In genomic region chr17:82497483-82498405, GRCh38 we compare ENCODE assay signal across 1 cellular context.
A peak's percentile ranks its signal among the peaks of the same experiment; 100 is the strongest.
TF ChIP-seq lines count a peak whose summit lies in the region.

No MANE protein-coding gene starts in this region.

TF ChIP-seq in HepG2, 621 proteins besides CTCF, POLR2A, EP300 and RAD21 (continues in another document):
- no peak for TF ChIP-seq ZNF225 (CRISPR knock-in tag; IDR thresholded peaks at IDR 0.05)
- no peak for TF ChIP-seq MTF2 (CRISPR knock-in tag; IDR thresholded peaks at IDR 0.05; ENCODE audit: borderline replicate concordance)
- TF ChIP-seq DNMT3B (CRISPR knock-in tag; conservative IDR thresholded peaks at IDR 0.05), result no peak
- TF ChIP-seq TFDP1 (CRISPR knock-in tag; IDR thresholded peaks at IDR 0.05; ENCODE audit: borderline replicate concordance), result no peak
- TF ChIP-seq ZNF547 (CRISPR knock-in tag; IDR thresholded peaks at IDR 0.05), result no peak
- TF ChIP-seq ZNF772 (CRISPR knock-in tag; IDR thresholded peaks at IDR 0.05), result no peak
- TF ChIP-seq ZNF292 (CRISPR knock-in tag; IDR thresholded peaks at IDR 0.05; ENCODE audit: borderline replicate concordance, low read depth), result no peak
- no peak for TF ChIP-seq MLX (CRISPR knock-in tag; IDR thresholded peaks at IDR 0.05)
- 0 out of 2 replicates have a peak, but pooled peaks have one; percentile 5 for TF ChIP-seq KDM5B (CRISPR knock-in tag; IDR thresholded peaks at IDR 0.05; ENCODE audit: borderline replicate concordance)
- 0 out of 2 replicates have a peak, but pooled peaks have one; percentile 9 for TF ChIP-seq ZBTB14 (CRISPR knock-in tag; IDR thresholded peaks at IDR 0.05)
- TF ChIP-seq NKX3-1 (CRISPR knock-in tag; IDR thresholded peaks at IDR 0.05), result no peak
- TF ChIP-seq YEATS4 (CRISPR knock-in tag; IDR thresholded peaks at IDR 0.05; ENCODE audit: borderline replicate concordance), result no peak
- TF ChIP-seq TCF7L2 (IDR thresholded peaks at IDR 0.05; ENCODE audit: low read depth, low read length), result no peak
- TF ChIP-seq ZBTB21 (CRISPR knock-in tag; IDR thresholded peaks at IDR 0.05), result no peak
- no peak for TF ChIP-seq ZNF512B (CRISPR knock-in tag; IDR thresholded peaks at IDR 0.05; ENCODE audit: borderline replicate concordance)
- TF ChIP-seq MAX (IDR thresholded peaks at IDR 0.05), result peak; percentile 34; the same call in 1 of the 2 replicates
- 0 out of 2 replicates have a peak, but pooled peaks have one; percentile 10 for TF ChIP-seq ZBTB38 (CRISPR knock-in tag; IDR thresholded peaks at IDR 0.05)
- no peak for TF ChIP-seq ZNF543 (CRISPR knock-in tag; IDR thresholded peaks at IDR 0.05)
- TF ChIP-seq NPAS2 (CRISPR knock-in tag; IDR thresholded peaks at IDR 0.05; ENCODE audit: borderline replicate concordance), result no peak
- TF ChIP-seq NFYB (CRISPR knock-in tag; IDR thresholded peaks at IDR 0.05), result no peak
- TF ChIP-seq ZNF687 (CRISPR knock-in tag; IDR thresholded peaks at IDR 0.05), result peak; percentile 44
- TF ChIP-seq ZNF773 (CRISPR knock-in tag; IDR thresholded peaks at IDR 0.05; ENCODE audit: borderline replicate concordance), result no peak
- TF ChIP-seq SRY (CRISPR knock-in tag; IDR thresholded peaks at IDR 0.05), result no peak
- peak; percentile 26 for TF ChIP-seq PRPF4 (IDR thresholded peaks at IDR 0.05; ENCODE audit: low read depth, low read length, poor library complexity, severe bottlenecking)
- no peak for TF ChIP-seq BRD4 (CRISPR knock-in tag; IDR thresholded peaks at IDR 0.05)
- TF ChIP-seq ZUFSP (CRISPR knock-in tag; IDR thresholded peaks at IDR 0.05; ENCODE audit: borderline replicate concordance), result no peak
- TF ChIP-seq HNF4G (IDR thresholded peaks at IDR 0.05; ENCODE audit: borderline replicate concordance, low read depth, low read length), result no peak
- no peak for TF ChIP-seq HNF4G (CRISPR knock-in tag; IDR thresholded peaks at IDR 0.05; ENCODE audit: borderline replicate concordance, low read depth)
- TF ChIP-seq TAF15 (IDR thresholded peaks at IDR 0.05; ENCODE audit: low read depth, low read length, poor library complexity, severe bottlenecking), result no peak
- TF ChIP-seq ZNF10 (CRISPR knock-in tag; IDR thresholded peaks at IDR 0.05; ENCODE audit: borderline replicate concordance, low read depth), result no peak
- no peak for TF ChIP-seq ZBTB44 (CRISPR knock-in tag; IDR thresholded peaks at IDR 0.05)
- no peak for TF ChIP-seq HNRNPK (IDR thresholded peaks at IDR 0.05; ENCODE audit: low read depth, low read length, poor library complexity, severe bottlenecking)
- no peak for TF ChIP-seq ERF (CRISPR knock-in tag; IDR thresholded peaks at IDR 0.05)
- TF ChIP-seq HDAC6 (IDR thresholded peaks at IDR 0.05; ENCODE audit: low read depth, low read length), result no peak
- TF ChIP-seq ZNF513 (CRISPR knock-in tag; conservative IDR thresholded peaks at IDR 0.05), result no peak
- no peak for TF ChIP-seq ZNF138 (CRISPR knock-in tag; IDR thresholded peaks at IDR 0.05; ENCODE audit: low read depth)
- TF ChIP-seq HNF1A (IDR thresholded peaks at IDR 0.05; ENCODE audit: low read depth), result no peak
- no peak for TF ChIP-seq HNF1A (CRISPR knock-in tag; IDR thresholded peaks at IDR 0.05; ENCODE audit: borderline replicate concordance)
- TF ChIP-seq DBP (CRISPR knock-in tag; IDR thresholded peaks at IDR 0.05; ENCODE audit: not compliant biosample characterization), result no peak
- no peak for TF ChIP-seq EZH2 (conservative IDR thresholded peaks at IDR 0.05; ENCODE audit: low read depth, low read length)
